In genomic region chr7:116500071-116500853, GRCh38 we compare ENCODE assay signal across 1 cellular context.
TF ChIP-seq lines count a peak whose summit lies in the region.

No MANE protein-coding gene starts in this region.

TF ChIP-seq in HEK293, 187 proteins besides CTCF, POLR2A, EP300 and RAD21 (continued from another document):
- TF ChIP-seq ZNF549 (tag by site-specific recombination; IDR thresholded peaks at IDR 0.05) = no peak
- no peak for TF ChIP-seq ZNF169 (tag by site-specific recombination; IDR thresholded peaks at IDR 0.05)
- no peak for TF ChIP-seq PRDM1 (tag by site-specific recombination; IDR thresholded peaks at IDR 0.05)
- TF ChIP-seq ZFP69B (tag by site-specific recombination; IDR thresholded peaks at IDR 0.05) = no peak
- no peak for TF ChIP-seq WT1 (tag by site-specific recombination; IDR thresholded peaks at IDR 0.05)
- TF ChIP-seq, protein P1, sequence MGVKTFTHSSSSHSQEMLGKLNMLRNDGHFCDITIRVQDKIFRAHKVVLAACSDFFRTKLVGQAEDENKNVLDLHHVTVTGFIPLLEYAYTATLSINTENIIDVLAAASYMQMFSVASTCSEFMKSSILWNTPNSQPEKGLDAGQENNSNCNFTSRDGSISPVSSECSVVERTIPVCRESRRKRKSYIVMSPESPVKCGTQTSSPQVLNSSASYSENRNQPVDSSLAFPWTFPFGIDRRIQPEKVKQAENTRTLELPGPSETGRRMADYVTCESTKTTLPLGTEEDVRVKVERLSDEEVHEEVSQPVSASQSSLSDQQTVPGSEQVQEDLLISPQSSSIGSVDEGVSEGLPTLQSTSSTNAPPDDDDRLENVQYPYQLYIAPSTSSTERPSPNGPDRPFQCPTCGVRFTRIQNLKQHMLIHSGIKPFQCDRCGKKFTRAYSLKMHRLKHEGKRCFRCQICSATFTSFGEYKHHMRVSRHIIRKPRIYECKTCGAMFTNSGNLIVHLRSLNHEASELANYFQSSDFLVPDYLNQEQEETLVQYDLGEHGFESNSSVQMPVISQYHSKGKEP (tag by site-specific recombination; IDR thresholded peaks at IDR 0.05) = no peak
- TF ChIP-seq ZBTB48 (tag by site-specific recombination; IDR thresholded peaks at IDR 0.05) = peak; percentile 32; the same call in 1 of the 2 replicates
- TF ChIP-seq ZNF585B (tag by site-specific recombination; IDR thresholded peaks at IDR 0.05) = no peak
- TF ChIP-seq ZNF391 (tag by site-specific recombination; IDR thresholded peaks at IDR 0.05; ENCODE audit: borderline replicate concordance, low read depth) = 0 out of 2 replicates have a peak, but pooled peaks have one; percentile 5
- TF ChIP-seq ZNF792 (tag by site-specific recombination; IDR thresholded peaks at IDR 0.05) = no peak
- TF ChIP-seq ZBTB8A (tag by site-specific recombination; IDR thresholded peaks at IDR 0.05) = peak; percentile 90
- no peak for TF ChIP-seq BCL11B (tag by site-specific recombination; IDR thresholded peaks at IDR 0.05; ENCODE audit: low read depth)
- TF ChIP-seq, protein P2, sequence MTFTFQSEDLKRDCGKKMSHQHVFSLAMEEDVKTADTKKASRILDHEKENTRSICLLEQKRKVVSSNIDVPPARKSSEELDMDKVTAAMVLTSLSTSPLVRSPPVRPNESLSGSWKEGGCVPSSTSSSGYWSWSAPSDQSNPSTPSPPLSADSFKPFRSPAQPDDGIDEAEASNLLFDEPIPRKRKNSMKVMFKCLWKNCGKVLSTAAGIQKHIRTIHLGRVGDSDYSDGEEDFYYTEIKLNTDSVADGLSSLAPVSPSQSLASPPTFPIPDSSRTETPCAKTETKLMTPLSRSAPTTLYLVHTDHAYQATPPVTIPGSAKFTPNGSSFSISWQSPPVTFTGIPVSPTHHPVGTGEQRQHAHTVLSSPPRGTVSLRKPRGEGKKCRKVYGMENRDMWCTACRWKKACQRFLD (tag by site-specific recombination; IDR thresholded peaks at IDR 0.05) = no peak
- no peak for TF ChIP-seq ZNF174 (tag by site-specific recombination; IDR thresholded peaks at IDR 0.05)
- no peak for TF ChIP-seq SP7 (tag by site-specific recombination; IDR thresholded peaks at IDR 0.05)
- TF ChIP-seq ZNF571 (tag by site-specific recombination; IDR thresholded peaks at IDR 0.05) = no peak
- peak; percentile 17; the same call in 1 of the 2 replicates for TF ChIP-seq HIC1 (tag by site-specific recombination; IDR thresholded peaks at IDR 0.05)
- no peak for TF ChIP-seq HOXA7 (CRISPR knock-in tag; IDR thresholded peaks at IDR 0.05; ENCODE audit: borderline replicate concordance)
- no peak for TF ChIP-seq TRIM28 (IDR thresholded peaks at IDR 0.05; ENCODE audit: borderline replicate concordance, low read length)
- peak; percentile 54; the same call in 1 of the 2 replicates for TF ChIP-seq SP3 (tag by site-specific recombination; IDR thresholded peaks at IDR 0.05)
- no peak for TF ChIP-seq ZNF521 (tag by site-specific recombination; IDR thresholded peaks at IDR 0.05)
- TF ChIP-seq MYNN (tag by site-specific recombination; IDR thresholded peaks at IDR 0.05; ENCODE audit: borderline replicate concordance) = no peak
- no peak for TF ChIP-seq ZNF2 (tag by site-specific recombination; IDR thresholded peaks at IDR 0.05)
- TF ChIP-seq EGR2 (tag by site-specific recombination; IDR thresholded peaks at IDR 0.05; ENCODE audit: low read depth) = peak; percentile 59; the same call in 1 of the 2 replicates
- TF ChIP-seq KLF16 (tag by site-specific recombination; IDR thresholded peaks at IDR 0.05) = no peak
- peak; percentile 95 for TF ChIP-seq ZNF335 (tag by site-specific recombination; conservative IDR thresholded peaks at IDR 0.05)
- peak; percentile 75; the same call in 1 of the 2 replicates for TF ChIP-seq IKZF3 (tag by site-specific recombination; IDR thresholded peaks at IDR 0.05)
- TF ChIP-seq ZNF843 (tag by site-specific recombination; IDR thresholded peaks at IDR 0.05) = no peak
- TF ChIP-seq HOXC10 (CRISPR knock-in tag; IDR thresholded peaks at IDR 0.05) = no peak
- TF ChIP-seq ZBTB17 (tag by site-specific recombination; IDR thresholded peaks at IDR 0.05) = peak; percentile 80
- TF ChIP-seq GFI1B (tag by site-specific recombination; IDR thresholded peaks at IDR 0.05) = no peak
- TF ChIP-seq ZNF341 (tag by site-specific recombination; IDR thresholded peaks at IDR 0.05; ENCODE audit: low read depth) = peak; percentile 91
- TF ChIP-seq ZNF692 (tag by site-specific recombination; IDR thresholded peaks at IDR 0.05) = no peak; the same call in 1 of the 2 replicates
- TF ChIP-seq SCRT1 (tag by site-specific recombination; IDR thresholded peaks at IDR 0.05; ENCODE audit: borderline replicate concordance) = peak; percentile 36; the same call in 1 of the 2 replicates
- TF ChIP-seq ZNF626 (tag by site-specific recombination; IDR thresholded peaks at IDR 0.05) = no peak
- TF ChIP-seq ZNF777 (tag by site-specific recombination; IDR thresholded peaks at IDR 0.05; ENCODE audit: borderline replicate concordance) = no peak; the same call in 1 of the 2 replicates
- TF ChIP-seq ZBTB26 (tag by site-specific recombination; optimal IDR thresholded peaks at IDR 0.05) = peak; percentile 57
- TF ChIP-seq ZEB2 (tag by site-specific recombination; IDR thresholded peaks at IDR 0.05) = peak; percentile 47
- TF ChIP-seq, protein P3, sequence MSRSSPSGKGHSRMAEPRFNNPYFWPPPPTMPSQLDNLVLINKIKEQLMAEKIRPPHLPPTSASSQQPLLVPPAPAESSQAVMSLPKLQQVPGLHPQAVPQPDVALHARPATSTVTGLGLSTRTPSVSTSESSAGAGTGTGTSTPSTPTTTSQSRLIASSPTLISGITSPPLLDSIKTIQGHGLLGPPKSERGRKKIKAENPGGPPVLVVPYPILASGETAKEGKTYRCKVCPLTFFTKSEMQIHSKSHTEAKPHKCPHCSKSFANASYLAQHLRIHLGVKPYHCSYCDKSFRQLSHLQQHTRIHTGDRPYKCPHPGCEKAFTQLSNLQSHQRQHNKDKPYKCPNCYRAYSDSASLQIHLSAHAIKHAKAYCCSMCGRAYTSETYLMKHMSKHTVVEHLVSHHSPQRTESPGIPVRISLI (tag by site-specific recombination; IDR thresholded peaks at IDR 0.05) = no peak
- TF ChIP-seq ZNF211 (tag by site-specific recombination; IDR thresholded peaks at IDR 0.05; ENCODE audit: low read depth) = no peak
- no peak for TF ChIP-seq ZSCAN16 (tag by site-specific recombination; IDR thresholded peaks at IDR 0.05)
- no peak for TF ChIP-seq KLF7 (tag by site-specific recombination; IDR thresholded peaks at IDR 0.05; ENCODE audit: borderline replicate concordance)
- TF ChIP-seq SCRT2 (tag by site-specific recombination; IDR thresholded peaks at IDR 0.05) = peak; percentile 71
- no peak for TF ChIP-seq ZSCAN23 (tag by site-specific recombination; IDR thresholded peaks at IDR 0.05)
- no peak for TF ChIP-seq ZNF175 (tag by site-specific recombination; IDR thresholded peaks at IDR 0.05)
- 0 out of 2 replicates have a peak, but pooled peaks have one; percentile 12 for TF ChIP-seq ZFP37 (tag by site-specific recombination; IDR thresholded peaks at IDR 0.05)
- no peak for TF ChIP-seq BCL11A (tag by site-specific recombination; IDR thresholded peaks at IDR 0.05; ENCODE audit: low read depth)
- no peak for TF ChIP-seq ZNF639 (tag by site-specific recombination; IDR thresholded peaks at IDR 0.05)
- no peak for TF ChIP-seq ZNF184 (tag by site-specific recombination; IDR thresholded peaks at IDR 0.05)
- no peak for TF ChIP-seq AEBP2 (tag by site-specific recombination; IDR thresholded peaks at IDR 0.05; ENCODE audit: borderline replicate concordance)
- TF ChIP-seq ZNF155 (tag by site-specific recombination; IDR thresholded peaks at IDR 0.05) = no peak
- TF ChIP-seq, protein P4, sequence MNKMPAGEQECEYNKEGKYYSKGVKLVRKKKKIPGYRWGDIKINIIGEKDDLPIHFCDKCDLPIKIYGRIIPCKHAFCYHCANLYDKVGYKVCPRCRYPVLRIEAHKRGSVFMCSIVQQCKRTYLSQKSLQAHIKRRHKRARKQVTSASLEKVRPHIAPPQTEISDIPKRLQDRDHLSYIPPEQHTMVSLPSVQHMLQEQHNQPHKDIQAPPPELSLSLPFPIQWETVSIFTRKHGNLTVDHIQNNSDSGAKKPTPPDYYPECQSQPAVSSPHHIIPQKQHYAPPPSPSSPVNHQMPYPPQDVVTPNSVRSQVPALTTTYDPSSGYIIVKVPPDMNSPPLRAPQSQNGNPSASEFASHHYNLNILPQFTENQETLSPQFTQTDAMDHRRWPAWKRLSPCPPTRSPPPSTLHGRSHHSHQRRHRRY (tag by site-specific recombination; IDR thresholded peaks at IDR 0.05) = no peak
TF ChIP-seq in HEK293: peak in this region for 29.
